In the genomic region with DNA sequence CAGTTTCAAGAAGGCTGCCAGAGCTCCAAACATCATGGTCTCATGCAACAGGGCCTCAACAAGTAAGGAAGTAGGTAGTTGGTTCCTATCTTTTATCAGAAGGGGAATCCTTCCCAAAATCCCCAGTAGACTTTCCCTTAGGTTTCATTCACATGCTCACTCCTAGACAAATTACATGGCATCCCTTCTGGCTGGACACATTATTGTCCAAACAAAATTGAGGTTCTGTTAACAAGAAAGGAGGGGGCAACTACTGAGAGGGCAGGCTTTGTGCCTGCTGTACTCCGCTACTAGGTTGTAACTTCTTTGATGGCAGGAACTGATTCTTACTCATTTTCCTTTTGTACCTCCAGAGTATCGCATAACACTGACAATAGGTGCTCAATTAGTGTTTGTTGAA, we compare ENCODE assay signal across 19 cellular contexts.
"Had no signal": no experiment of that assay in that cellular context is flagged by ENCODE, and none has a peak within 500 bp of the region (broad histone marks: within the 10 kb centered on the region; RNA-seq: fewer than 3 reads in every experiment).

No MANE protein-coding gene starts in this region.

- H3K9me3 ChIP-seq: Peyer's patch, SJSA1 had no signal

- DNase-seq: KBM-7, MV-4-11, NCI-H1048, NCI-H1105, NCI-H1417, NCI-H1436 treated with DMSO at 0.1 percent for 48 hours, NCI-H1694, NCI-H187 treated with DMSO at 0.1 percent for 48 hours, NCI-H2171 treated with DMSO at 0.1 percent for 48 hours, NCI-H345, NCI-H446 treated with DMSO at 0.1 percent for 48 hours, NCI-H524 treated with DMSO at 0.1 percent for 48 hours, NCI-H69, NCI-H774, Peyer's patch, SHP77 treated with DMSO at 0.1 percent for 48 hours had no signal

- H3K27me3 ChIP-seq: Peyer's patch, SJSA1 had no signal

- H3K36me3 ChIP-seq: Peyer's patch, SJSA1 had no signal

- H3K27ac ChIP-seq: Peyer's patch, SK-N-MC had no signal

- H3K4me3 ChIP-seq: Peyer's patch, SJSA1, SK-N-MC had no signal

- H3K4me1 ChIP-seq: Peyer's patch had no signal

- ATAC-seq: Right ventricle myocardium inferior had no signal
